Comparison of ENCODE assay signal across 8 cellular contexts in the genomic region with DNA sequence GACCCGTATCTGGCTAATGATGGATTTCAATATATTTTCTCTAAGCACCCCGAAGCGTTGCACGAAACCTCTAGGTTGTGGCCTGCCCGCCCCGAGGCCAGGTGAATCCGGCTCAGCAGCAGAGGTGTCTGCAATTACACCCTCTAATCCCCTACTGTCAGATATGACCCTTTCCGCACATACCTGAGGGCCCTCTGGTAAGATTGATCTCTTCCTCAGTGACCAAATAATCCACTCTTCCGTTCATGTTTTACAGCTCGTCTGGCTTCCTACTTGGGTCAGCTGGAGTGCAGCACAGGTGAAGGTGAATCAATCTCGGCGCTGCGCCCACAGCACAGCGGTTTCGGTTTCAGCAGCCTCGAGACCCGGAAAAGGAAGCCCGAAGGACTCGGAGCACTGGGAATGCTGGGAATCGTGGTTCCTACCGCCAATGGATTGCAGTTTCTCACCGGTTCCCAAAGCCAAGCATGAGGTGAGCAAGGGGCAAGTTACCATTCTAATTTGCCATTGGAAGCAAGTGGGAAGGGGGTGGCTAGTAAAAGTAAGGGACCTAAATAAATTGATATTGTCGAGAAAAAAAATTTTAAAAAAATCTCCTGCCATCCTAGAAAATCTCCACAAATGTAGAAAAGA. TPM values are rescaled to one million over a fixed set of nuclear protein-coding genes. Genes with fewer than 3 reads are reported as not detected.
A peak's percentile ranks its signal among the peaks of the same experiment; 100 is the strongest.
DNase-seq lines count a peak whose midpoint lies in the region; ATAC-seq and TF ChIP-seq lines count a peak whose summit lies in the region.

TSS of gene SYNJ2BP (minus strand) at position 374 of the 633 bp plus-strand sequence. CDS start at position 247, 127 bp downstream.

- H3K4me1 Mint-ChIP-seq in activated naive CD8-positive, alpha-beta T cell treated with anti-CD3 and anti-CD28 coated beads for 36 hours, result peaks cover 25% of the 10 kb centered on the region

- H3K36me3 ChIP-seq in suprapubic skin, result no peaks in the 10 kb centered on the region

- TF ChIP-seq CTCF in omental fat pad (IDR thresholded peaks at IDR 0.05) (no peak), suprapubic skin (IDR thresholded peaks at IDR 0.05) (no peak)

- peaks cover 6% of the 10 kb centered on the region for H3K4me1 ChIP-seq in suprapubic skin

- no peaks in the 10 kb centered on the region for H3K27me3 ChIP-seq in suprapubic skin

- peak; percentile 73 for ATAC-seq in GM18502 (IDR thresholded peaks at IDR 0.05; ENCODE audit: poor library complexity, unreplicated experiment)
- peak; percentile 93 for ATAC-seq in Right ventricle myocardium inferior
- ATAC-seq in omental fat pad (ENCODE audit: low FRiP score), result peak; percentile 97
- no peak for ATAC-seq in HG02840 (IDR thresholded peaks at IDR 0.05; ENCODE audit: low FRiP score, unreplicated experiment)

- H3K36me3 Mint-ChIP-seq in activated naive CD8-positive, alpha-beta T cell treated with anti-CD3 and anti-CD28 coated beads for 36 hours, result peaks cover under 1% of the 10 kb centered on the region

- H3K9me3 Mint-ChIP-seq in activated naive CD8-positive, alpha-beta T cell treated with anti-CD3 and anti-CD28 coated beads for 36 hours, result no peaks in the 10 kb centered on the region

- no peak for TF ChIP-seq POLR2A in suprapubic skin (IDR thresholded peaks at IDR 0.05)

- peak within 1 kb of the TSS; percentile 79 for H3K27ac Mint-ChIP-seq in activated naive CD8-positive, alpha-beta T cell treated with anti-CD3 and anti-CD28 coated beads for 36 hours

- H3K9me3 ChIP-seq in suprapubic skin, result no peaks in the 10 kb centered on the region

- H3K27ac ChIP-seq in suprapubic skin, result peak within 1 kb of the TSS; percentile 51

- H3K4me3 Mint-ChIP-seq in activated naive CD8-positive, alpha-beta T cell treated with anti-CD3 and anti-CD28 coated beads for 36 hours, result peak within 1 kb of the TSS; percentile 88

- peak within 1 kb of the TSS; percentile 63 for H3K4me3 ChIP-seq in suprapubic skin

- intact Hi-C loops in Right ventricle myocardium inferior (cut with DNase I), result loop anchor here (10.0 kb wide), 1 partner anchor 62 kb away; the partner anchor contains the start of gene COX16

- TF ChIP-seq EP300 in suprapubic skin (IDR thresholded peaks at IDR 0.05), result no peak

- in situ Hi-C loops in SK-MEL-5 (cut with HindIII; ENCODE audit: low pct_unique_long_range_greater_than_20kb, low sequenced_read_pairs), result no loop called here

- WGBS in suprapubic skin, result under 1% methylated on average over 23 of the region's 23 CpGs

- DNase-seq in KG1 (lab: John Stamatoyannopoulos, UW) (peak; percentile 84), SK-MEL-5 (ENCODE audit: low read depth, low spot score) (peak; percentile 78), Right ventricle myocardium inferior (ENCODE audit: missing footprints) (peak; percentile 75), omental fat pad (ENCODE audit: low spot score) (no peak), suprapubic skin (ENCODE audit: low spot score in 2 of 2) (peak in 1 of 2 donors; percentile 63)
- DNase-seq in activated naive CD8-positive, alpha-beta T cell treated with anti-CD3 and anti-CD28 coated beads for 36 hours, result peak; percentile 53

- peaks cover 4% of the 10 kb centered on the region for H3K27me3 Mint-ChIP-seq in activated naive CD8-positive, alpha-beta T cell treated with anti-CD3 and anti-CD28 coated beads for 36 hours

RNA-seq across cellular contexts. Expression of gene SYNJ2BP, which starts in this region (rescaled TPM):
- 19.9 and 22.3 TPM in 2 replicates for total RNA-seq in SK-MEL-5 (2014; rRNA removed; shearing (Covaris generic))
- 13.3 and 14.7 TPM in 2 replicates for polyA plus RNA-seq in SK-MEL-5 (2015; cell fraction: cytosol; rRNA removed)
- 10.7 and 14.5 TPM in 2 replicates for polyA plus RNA-seq in SK-MEL-5 (2015; cell fraction: nucleus; rRNA removed)
- 1 to 10 TPM; 7.3 to 7.8 TPM for total RNA-seq in activated naive CD8-positive, alpha-beta T cell treated with anti-CD3 and anti-CD28 coated beads for 36 hours
- total RNA-seq in Right ventricle myocardium inferior (55.9 TPM), omental fat pad (10 to 100 TPM; 14.4 to 28.5 (median 17.6) TPM), suprapubic skin (10 to 100 TPM; 10.1 to 25.9 (median 14.9) TPM)
